8 cellular contexts compared by ENCODE assay signal in genomic region chr6:154732538-154732823, GRCh38. TPM values are rescaled to one million over a fixed set of nuclear protein-coding genes. Genes with fewer than 3 reads are reported as not detected.
DNase-seq lines count a peak whose midpoint lies in the region; ATAC-seq, FAIRE-seq and TF ChIP-seq lines count a peak whose summit lies in the region.

No MANE protein-coding gene starts in this region.

- H3K9me3 ChIP-seq in left ventricle myocardium inferior (replicated peaks) (no peaks in the 10 kb centered on the region), GM12878 (replicated peaks; ENCODE audit: control insufficient read depth, insufficient read depth, low read length) (no peaks in the 10 kb centered on the region), lower lobe of right lung (no peaks in the 10 kb centered on the region), uterus (no peaks in the 10 kb centered on the region)

- in situ Hi-C loops in GM12878 (cut with MboI): loop anchor here (25.0 kb wide), 1 partner anchor 1745 kb away; the partner anchor contains the start of gene FBXO5

- H3K27ac ChIP-seq in left ventricle myocardium inferior (replicated peaks): peak overlapping the region; percentile 99
- H3K27ac ChIP-seq in GM12878 (ENCODE audit: control insufficient read depth, insufficient read depth): peak overlapping the region; percentile 96; the same call in 1 of the 2 replicates
- H3K27ac ChIP-seq in lower lobe of right lung: peak overlapping the region; percentile 100
- H3K27ac ChIP-seq in uterus: peak overlapping the region; percentile 99

- H3K4me2 ChIP-seq in GM12878 (ENCODE audit: control insufficient read depth, insufficient read depth): peak overlapping the region; percentile 82

- no peaks in the 10 kb centered on the region for H4K20me1 ChIP-seq in GM12878 (ENCODE audit: control insufficient read depth, insufficient read depth)

- WGBS in GM12878 (ENCODE audit: insufficient coverage, insufficient replicate concordance, low lambda C conversion rate, missing lambda C conversion rate): 76% methylated on average over 8 of the region's 8 CpGs

- H3K4me3 ChIP-seq in left ventricle myocardium inferior (peak overlapping the region; percentile 86), GM12878 (peak overlapping the region; percentile 88), lower lobe of right lung (peak overlapping the region; percentile 95), uterus (peak overlapping the region; percentile 69 to 96)

- TF ChIP-seq POLR2A in GM12878 (IDR thresholded peaks at IDR 0.05; ENCODE audit: low read depth, low read length): no peak
- TF ChIP-seq POLR2A in uterus (IDR thresholded peaks at IDR 0.05): no peak

- POLR2A ChIA-PET in GM12878 (lab: Charles Lee): no interaction called here

- FAIRE-seq in GM12878 (lab: Jason Lieb, UNC): no peak

- H3K9ac ChIP-seq in GM12878 (ENCODE audit: control insufficient read depth, insufficient read depth, low read length): peak overlapping the region; percentile 94

- TF ChIP-seq CTCF in left ventricle myocardium inferior (IDR thresholded peaks at IDR 0.05; ENCODE audit: borderline replicate concordance) (no peak), GM12878 (IDR thresholded peaks at IDR 0.05 in 2 of 3, conservative IDR thresholded peaks at IDR 0.05 in 1 of 3; ENCODE audit: control insufficient read depth in 2 of 3, extremely low read depth in 1 of 3, insufficient read depth in 1 of 3, low read depth in 3 of 3, low read length in 3 of 3) (no peak), lower lobe of right lung (IDR thresholded peaks at IDR 0.05) (no peak), uterus (IDR thresholded peaks at IDR 0.05) (no peak)

- TSS peak; percentile 88 for BruUV-seq in GM12878 (replicated peaks; lab: Mats Ljungman, UMichigan)

- peak overlapping the region; percentile 99 for H2AFZ ChIP-seq in GM12878 (ENCODE audit: control insufficient read depth, low read depth, low read length)

- SMC1A ChIA-PET in GM12878 (lab: Charles Lee; ENCODE audit: uncharacterized antibody, unreplicated experiment): interaction anchor here (1.5 kb wide), 1 partner anchor 14 kb away, joined by 7 read pairs; no protein-coding TSS in a partner anchor

- H3K79me2 ChIP-seq in GM12878 (ENCODE audit: control insufficient read depth, insufficient read depth, low read length): peaks cover 37% of the 10 kb centered on the region

- TF ChIP-seq RAD21 in GM12878 (IDR thresholded peaks at IDR 0.05; ENCODE audit: insufficient read depth, low read depth, low read length): no peak

- H3K36me3 ChIP-seq in left ventricle myocardium inferior: no peaks in the 10 kb centered on the region
- peaks cover 0 to 3% of the 10 kb centered on the region in 2 experiments; a peak in 1 of 4 replicates for H3K36me3 ChIP-seq in GM12878 (ENCODE audit: control insufficient read depth in 2 of 2, insufficient read depth in 2 of 2, low read length in 1 of 2)
- H3K36me3 ChIP-seq in lower lobe of right lung: no peaks in the 10 kb centered on the region
- H3K36me3 ChIP-seq in uterus: peaks cover 0 to 2% of the 10 kb centered on the region in 2 donors

- DNase-seq in left ventricle myocardium inferior (no peak), cardiac septum (ENCODE audit: low spot score) (no peak), GM12878 (ENCODE audit: low read depth, low spot score) (no peak), lower lobe of right lung (no peak), uterus (no peak), GM19240 (ENCODE audit: insufficient read length, low spot score) (no peak)

- CTCF ChIA-PET in GM12878 (lab: Yijun Ruan, JAX): interaction anchor here (1.3 to 1.5 kb wide), 3 partner anchors 13 to 192 kb away, joined by 3 to 5 read pairs (median 4); no protein-coding TSS in a partner anchor

- no peak for ATAC-seq in GM12878
- ATAC-seq in lower lobe of right lung: no peak
- ATAC-seq in HG03565 (IDR thresholded peaks at IDR 0.05; ENCODE audit: unreplicated experiment): no peak
- ATAC-seq in GM19397 (IDR thresholded peaks at IDR 0.05; ENCODE audit: unreplicated experiment): no peak

- H3K4me1 ChIP-seq in left ventricle myocardium inferior (peaks cover 52% of the 10 kb centered on the region), GM12878 (ENCODE audit: control insufficient read depth, insufficient read depth, low read length) (peaks cover 2% of the 10 kb centered on the region; the same call in 1 of the 2 replicates), lower lobe of right lung (peaks cover 39% of the 10 kb centered on the region), uterus (peaks cover 5 to 17% of the 10 kb centered on the region in 2 donors)

- intact Hi-C loops in left ventricle myocardium inferior (cut with micrococcal nuclease): loop anchor here (10.0 kb wide), 1 partner anchor 62 kb away; no protein-coding TSS in a partner anchor
- intact Hi-C loops in cardiac septum (cut with DNase I): no loop called here
- intact Hi-C loops in GM12878 (cut with micrococcal nuclease; ENCODE audit: unreplicated experiment): loop anchor here (5.0 to 10.0 kb wide), 4 partner anchors 40 to 582 kb away; partner anchors contain the start of gene TFB1M
- intact Hi-C loops in lower lobe of right lung (cut with DNase I): no loop called here
- intact Hi-C loops in uterus (cut with DNase I; ENCODE audit: low total_unique reads): no loop called here

- RAD21 ChIA-PET in GM12878 (lab: Charles Lee; ENCODE audit: unreplicated experiment): no interaction called here

- TF ChIP-seq EP300 in GM12878 (IDR thresholded peaks at IDR 0.05; ENCODE audit: borderline replicate concordance in 1 of 2, control insufficient read depth in 1 of 2, low read depth in 2 of 2, low read length in 2 of 2): no peak

- H3K27me3 ChIP-seq in left ventricle myocardium inferior (ENCODE audit: low read depth): no peaks in the 10 kb centered on the region
- H3K27me3 ChIP-seq in GM12878 (replicated peaks in 1 of 2; ENCODE audit: control insufficient read depth in 2 of 2, insufficient read depth in 2 of 2, low read length in 1 of 2): no peaks in the 10 kb centered on the region
- no peaks in the 10 kb centered on the region for H3K27me3 ChIP-seq in lower lobe of right lung (ENCODE audit: low read depth)
- H3K27me3 ChIP-seq in uterus: no peaks in the 10 kb centered on the region

TF ChIP-seq in GM12878, 131 proteins besides CTCF, POLR2A, EP300 and RAD21 (continues in another document):
- TF ChIP-seq FOXM1 (IDR thresholded peaks at IDR 0.05; ENCODE audit: low read depth, low read length) (no peak), E2F8 (IDR thresholded peaks at IDR 0.05; ENCODE audit: low read depth, partially characterized antibody) (no peak), ZNF274 (IDR thresholded peaks at IDR 0.05; ENCODE audit: insufficient read depth, insufficient read length) (no peak)

RNA-seq across cellular contexts. Expression of gene SCAF8, which starts 0.7 kb away (rescaled TPM):
- total RNA-seq in left ventricle myocardium inferior: 54.2 TPM
- total RNA-seq in cardiac septum: 62.7 TPM
- 61.6 and 70.8 TPM in 2 replicates for total RNA-seq in GM12878 (2013; cell fraction: nucleolus; rRNA removed)
- total RNA-seq in GM12878 (2014; rRNA removed): 17.6 TPM in 2 replicates
- 24.7 and 25.9 TPM in 2 replicates for total RNA-seq in GM12878 (2014; rRNA removed; fragmentation: Illumina TruSeq; extraction: Trizol)
- total RNA-seq in GM12878 (2021): 27.0 and 28.8 TPM in 2 replicates
- polyA plus RNA-seq in GM12878 (2011; ENCODE audit: low read depth): 10.2 TPM
- polyA plus RNA-seq in GM12878 (2011; rRNA removed): 20.8 and 20.9 TPM in 2 replicates
- polyA plus RNA-seq in GM12878 (2011; cell fraction: cytosol; rRNA removed): 13.8 and 17.0 TPM in 2 replicates
- polyA plus RNA-seq in GM12878 (2011; cell fraction: nucleus; rRNA removed): 21.9 and 22.2 TPM in 2 replicates
- 15.4 and 16.9 TPM in 2 replicates for polyA plus RNA-seq in GM12878 (2012)
- 27.9 and 35.0 TPM in 2 replicates for polyA plus RNA-seq in GM12878 (2014; fragmentation: Illumina TruSeq; extraction: Trizol)
- polyA plus RNA-seq in GM12878 (2014; fragmentation: Nextera tagmentation; extraction: Ambion mirVana): 1 to 10 TPM; 8.1 to 8.5 TPM
- polyA plus RNA-seq in GM12878 (2014; rRNA removed): 13.0 and 14.0 TPM in 2 replicates
- polyA plus RNA-seq in GM12878 (2016; fragmentation: Nextera tagmentation; extraction: Ambion mirVana): 10 to 100 TPM; 12.4 to 14.2 TPM
- 29.6 and 31.4 TPM in 2 replicates for polyA minus RNA-seq in GM12878 (2011; rRNA and poly(A)+ RNA removed)
- polyA minus RNA-seq in GM12878 (2011; cell fraction: cytosol; rRNA and poly(A)+ RNA removed): 15.0 and 15.4 TPM in 2 replicates
- 21.9 and 36.8 TPM in 2 replicates for polyA minus RNA-seq in GM12878 (2011; cell fraction: nucleus; rRNA and poly(A)+ RNA removed)
- total RNA-seq in lower lobe of right lung: 39.4 TPM
- total RNA-seq in uterus: 10 to 100 TPM; 28.7 to 85.9 (median 53.8) TPM

Comparison
In these comparisons a context has a peak if more than half of its experiments do, and no peak if none do; other contexts are left out.
1. intact Hi-C loops: an anchor here in left ventricle myocardium inferior (10.0 kb wide) and GM12878 (5.0 to 10.0 kb wide); none called in cardiac septum, lower lobe of right lung and uterus.